Comparison of ENCODE assay signal across 14 cellular contexts in the genomic region with DNA sequence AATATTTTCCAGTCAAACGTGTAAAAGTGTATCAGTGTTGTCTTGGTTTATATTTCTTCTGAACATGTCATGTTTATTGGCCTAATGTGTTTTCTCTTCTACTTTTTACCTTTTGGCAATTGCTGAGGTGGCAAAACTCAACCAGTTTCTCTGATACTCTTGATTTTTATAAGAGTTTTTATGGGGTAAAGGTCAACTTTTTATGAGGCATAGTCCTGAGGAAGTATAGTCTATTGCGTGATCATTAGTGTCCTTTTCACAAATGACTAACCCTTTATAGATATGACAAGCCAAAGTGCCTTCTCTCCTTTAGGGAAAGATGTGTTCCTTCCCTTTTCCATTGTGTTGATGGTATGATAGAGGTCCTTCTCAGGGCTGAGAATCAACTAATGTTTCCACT.
"Had no signal": no experiment of that assay in that cellular context is flagged by ENCODE, and none has a peak within 500 bp of the region (broad histone marks: within the 10 kb centered on the region; RNA-seq: fewer than 3 reads in every experiment).

No MANE protein-coding gene starts in this region.

- H3K4me3 ChIP-seq: lung had no signal

- DNase-seq: activated CD4-positive, alpha-beta T cell treated with anti-CD3 and anti-CD28 coated beads, Interleukin-2, amount 50 U/mL, for 4 hours; activated gamma-delta T cell; activated T-cell treated with anti-CD3 and anti-CD28 coated beads, Interleukin-2, amount 50 U/mL, for 72 hours; effector memory CD8-positive, alpha-beta T cell; glutamatergic neuron; hypothalamus; nephron progenitor cell; nucleus accumbens; stimulated activated naive CD4-positive, alpha-beta T cell; T-helper 2 cell had no signal

- FAIRE-seq: keratinocyte had no signal

- H3K27ac Mint-ChIP-seq: activated naive CD8-positive, alpha-beta T cell; activated T-cell treated with anti-CD3 and anti-CD28 coated beads, Interleukin-2, amount 50 U/mL, for 72 hours; effector memory CD8-positive, alpha-beta T cell; nephron progenitor cell had no signal

- H3K9me3 Mint-ChIP-seq: activated T-cell treated with anti-CD3 and anti-CD28 coated beads, Interleukin-2, amount 50 U/mL, for 72 hours; effector memory CD8-positive, alpha-beta T cell; nephron progenitor cell had no signal

- H3K4me1 Mint-ChIP-seq: nephron progenitor cell had no signal

- ATAC-seq: activated T-cell treated with anti-CD3 and anti-CD28 coated beads, Interleukin-2, amount 50 U/mL, for 72 hours; effector memory CD8-positive, alpha-beta T cell; left lobe of liver had no signal

- H3K4me3 Mint-ChIP-seq: activated naive CD8-positive, alpha-beta T cell; activated T-cell treated with anti-CD3 and anti-CD28 coated beads, Interleukin-2, amount 50 U/mL, for 72 hours; effector memory CD8-positive, alpha-beta T cell; nephron progenitor cell had no signal
